24 cellular contexts compared by ENCODE assay signal in the genomic region with DNA sequence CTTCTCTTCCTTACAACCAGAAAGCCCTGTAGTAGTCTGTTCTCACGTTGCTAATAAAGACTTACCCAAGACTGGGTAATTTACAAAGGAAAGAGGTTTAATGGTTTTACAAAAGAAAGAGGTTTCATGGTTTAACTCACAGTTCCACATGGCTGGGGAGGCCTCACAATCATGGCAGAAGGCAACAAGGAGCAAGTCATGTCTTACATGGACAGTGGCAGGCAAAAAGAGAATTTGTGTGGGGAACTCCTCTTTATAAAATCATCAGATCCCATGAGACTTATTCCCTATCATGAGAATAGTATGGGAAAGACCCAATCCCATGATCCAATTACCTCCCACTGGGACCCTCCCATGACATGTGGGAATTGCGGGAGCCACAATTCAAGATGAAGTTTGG.
"Had no signal": no experiment of that assay in that cellular context is flagged by ENCODE, and none has a peak within 500 bp of the region (broad histone marks: within the 10 kb centered on the region; RNA-seq: fewer than 3 reads in every experiment).

No MANE protein-coding gene starts in this region.

- H3K9me3 ChIP-seq: neutrophil, pancreas, prostate gland, right atrium auricular region, right lobe of liver, sigmoid colon, stomach, tibial artery, transverse colon, upper lobe of right lung, uterus had no signal

- DNase-seq: naive thymus-derived CD8-positive, alpha-beta T cell; nephron progenitor cell; nucleus accumbens; pancreas; retina; right lobe of liver; sigmoid colon; small intestine; stimulated activated CD4-positive, alpha-beta T cell treated with anti-CD3 and anti-CD28 coated beads, Interleukin-15, amount 100 ng/mL, for 24 hours; stimulated activated CD4-positive, alpha-beta T cell treated with anti-CD3 and anti-CD28 coated beads, Interleukin-2, amount 100 ng/mL, for 24 hours; stimulated activated CD4-positive, alpha-beta T cell treated with anti-CD3 and anti-CD28 coated beads, Interleukin-2, amount 100 ng/mL, for 48 hours; stimulated activated CD4-positive, alpha-beta T cell treated with anti-CD3 and anti-CD28 coated beads, Interleukin-4, amount 100 ng/mL, for 24 hours; stimulated activated naive B cell treated with anti-CD40 and anti-IgM and Interleukin-4, amounts not matched to agents 10 μg/mL and 1 μg/mL and 100 μg/mL, for 72 hours; stimulated activated naive CD4-positive, alpha-beta T cell treated with Interleukin-2 at 50 U/mL for 16 hours; stomach; tibial artery; transverse colon; upper lobe of right lung; uterus had no signal

- H3K36me3 ChIP-seq: neutrophil, pancreas, prostate gland, right atrium auricular region, right lobe of liver, sigmoid colon, stomach, tibial artery, transverse colon, upper lobe of right lung, uterus had no signal

- H3K4me3 ChIP-seq: pancreas, prostate gland, right atrium auricular region, right lobe of liver, sigmoid colon, stomach, tibial artery, transverse colon, upper lobe of right lung, uterus had no signal

- H3K27ac ChIP-seq: neutrophil, pancreas, prostate gland, right atrium auricular region, right lobe of liver, sigmoid colon, stomach, tibial artery, transverse colon, upper lobe of right lung, uterus had no signal

- ATAC-seq: naive thymus-derived CD8-positive, alpha-beta T cell; natural killer cell treated with Interleukin-12 subunit alpha and Interleukin-12 subunit beta and Interleukin-15 and Interleukin-18, amount 100 ng/mL, for 72 hours; pancreas; right lobe of liver; stimulated activated effector memory CD8-positive, alpha-beta T cell treated with anti-CD3 and anti-CD28 coated beads, Interleukin-12 subunit alpha, Interleukin-12 subunit beta, amount 100 ng/mL, for 72 hours; stimulated activated naive B cell treated with anti-CD40 and anti-IgM and Interleukin-4, amounts not matched to agents 10 μg/mL and 1 μg/mL and 100 μg/mL, for 72 hours; upper lobe of right lung had no signal

- H3K4me1 ChIP-seq: pancreas, prostate gland, upper lobe of right lung, uterus had no signal

- FAIRE-seq: pancreas, small intestine had no signal

- H3K27me3 ChIP-seq: neutrophil, pancreas, right atrium auricular region, right lobe of liver, sigmoid colon, stomach, tibial artery, transverse colon, upper lobe of right lung, uterus had no signal
